8 cellular contexts compared by ENCODE assay signal in the genomic region with DNA sequence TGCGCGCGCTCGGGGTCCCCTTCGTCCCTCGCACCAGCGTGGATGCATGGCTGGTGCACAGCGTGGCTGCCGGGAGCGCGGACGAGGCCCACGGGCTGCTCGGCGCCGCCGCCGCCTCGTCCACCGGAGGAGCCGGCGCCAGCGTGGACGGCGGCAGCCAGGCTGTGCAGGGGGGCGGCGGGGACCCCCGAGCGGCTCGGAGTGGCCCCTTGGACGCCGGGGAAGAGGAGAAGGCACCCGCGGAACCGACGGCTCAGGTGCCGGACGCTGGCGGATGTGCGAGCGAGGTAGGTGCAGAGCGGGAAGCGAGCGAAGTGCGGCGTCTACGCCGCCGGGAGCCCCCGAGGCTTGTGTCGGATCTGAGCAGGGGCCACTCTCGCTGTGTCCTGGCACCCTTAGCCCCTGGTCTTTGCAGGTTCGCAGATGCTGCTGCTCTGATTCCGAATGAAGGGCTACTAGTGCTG. TPM values are rescaled to one million over a fixed set of nuclear protein-coding genes. Genes with fewer than 3 reads are reported as not detected.
A peak's percentile ranks its signal among the peaks of the same experiment; 100 is the strongest.
DNase-seq lines count a peak whose midpoint lies in the region; ATAC-seq, FAIRE-seq and TF ChIP-seq lines count a peak whose summit lies in the region.
"Not testable (repeated sequence)": the region's sequence is repeated elsewhere in the genome, so short reads cannot be mapped to it uniquely, and the experiment has no call there.

No MANE protein-coding gene starts in this region.

- not testable (repeated sequence) for FAIRE-seq in endothelial cell of umbilical vein (lab: Jason Lieb, UNC)

- peak overlapping the region; percentile 73 to 98 (median 97) for H3K4me2 ChIP-seq in BLaER1 treated with 17β-estradiol and CSF1 and Interleukin-3, amounts not matched to agents 10 nM and 100 nM
- H3K4me2 ChIP-seq in OCI-LY3 (ENCODE audit: low read length) (peak overlapping the region; percentile 93), endothelial cell of umbilical vein (ENCODE audit: insufficient read depth, low read length) (peak overlapping the region; percentile 76)

- DNase-seq in activated T-helper 1 cell treated with anti-CD3 and anti-CD28 coated beads, Interleukin-12 subunit alpha, Interleukin-12 subunit beta, Interleukin-2, Interleukin-4 antibody, amounts not matched to agents 30 ng/mL and 10 ng/mL and 1 ng/mL, durations not matched to agents 14 hours and 24 hours and 36 hours (ENCODE audit: low spot score) = peak; percentile 31
- not testable (repeated sequence) for DNase-seq in endothelial cell of umbilical vein (ENCODE audit: low read depth, low spot score)
- peak; percentile 21 to 47 for DNase-seq in memory B cell (ENCODE audit: low spot score in 2 of 2)
- peak; percentile 33 for DNase-seq in stimulated activated CD4-positive, alpha-beta T cell treated with anti-CD3 and anti-CD28 coated beads, Interleukin-12 subunit alpha, Interleukin-12 subunit beta, amount 100 ng/mL, for 4 hours

- not testable (repeated sequence) for H2AFZ ChIP-seq in OCI-LY3 (ENCODE audit: low read depth, low read length)
- H2AFZ ChIP-seq in endothelial cell of umbilical vein (ENCODE audit: low read depth, low read length) = peak overlapping the region; percentile 98

- H3K9me3 Mint-ChIP-seq in activated T-helper 1 cell treated with anti-CD3 and anti-CD28 coated beads, Interleukin-12 subunit alpha, Interleukin-12 subunit beta, Interleukin-2, Interleukin-4 antibody, amounts not matched to agents 30 ng/mL and 10 ng/mL and 1 ng/mL, durations not matched to agents 14 hours and 24 hours and 36 hours; memory B cell: not testable (repeated sequence)

- BruUV-seq in endothelial cell of umbilical vein (replicated peaks; lab: Mats Ljungman, UMichigan) = not testable (repeated sequence)

- H3K27ac Mint-ChIP-seq in activated T-helper 1 cell treated with anti-CD3 and anti-CD28 coated beads, Interleukin-12 subunit alpha, Interleukin-12 subunit beta, Interleukin-2, Interleukin-4 antibody, amounts not matched to agents 30 ng/mL and 10 ng/mL and 1 ng/mL, durations not matched to agents 14 hours and 24 hours and 36 hours = peak overlapping the region; percentile 97
- peak overlapping the region; percentile 86 for H3K27ac Mint-ChIP-seq in memory B cell

- H3K9me3 ChIP-seq in BLaER1 treated with 17β-estradiol and CSF1 and Interleukin-3, amounts not matched to agents 10 nM and 100 nM (replicated peaks in 1 of 11); OCI-LY3 (ENCODE audit: insufficient read depth, low read length); endothelial cell of umbilical vein (replicated peaks; ENCODE audit: control insufficient read depth, insufficient read depth, low read length): not testable (repeated sequence)

- dilution Hi-C loops in endothelial cell of umbilical vein (cut with MboI; ENCODE audit: extremely low pct_ligation_motif_present, low sequenced_read_pairs) = not testable (repeated sequence)

- intact Hi-C loops in activated T-helper 1 cell treated with anti-CD3 and anti-CD28 coated beads, Interleukin-12 subunit alpha, Interleukin-12 subunit beta, Interleukin-2, Interleukin-4 antibody, amounts not matched to agents 30 ng/mL and 10 ng/mL and 1 ng/mL, durations not matched to agents 14 hours and 24 hours and 36 hours (cut with micrococcal nuclease) = loop anchor here (1.0 to 10.0 kb wide), 9 partner anchors 14 to 1882 kb away; a partner anchor contains a TSS
- intact Hi-C loops in endothelial cell of umbilical vein (cut with micrococcal nuclease) = loop anchor here (2.0 to 10.0 kb wide), 7 partner anchors 52 to 962 kb away; no protein-coding TSS in a partner anchor

- H3K27me3 Mint-ChIP-seq in activated T-helper 1 cell treated with anti-CD3 and anti-CD28 coated beads, Interleukin-12 subunit alpha, Interleukin-12 subunit beta, Interleukin-2, Interleukin-4 antibody, amounts not matched to agents 30 ng/mL and 10 ng/mL and 1 ng/mL, durations not matched to agents 14 hours and 24 hours and 36 hours (ENCODE audit: insufficient read depth); memory B cell: not testable (repeated sequence)

- peaks cover 0 to 10% (median 0%) of the 10 kb centered on the region in 11 experiments; a peak in 1 of 22 replicates for H3K27me3 ChIP-seq in BLaER1 treated with 17β-estradiol and CSF1 and Interleukin-3, amounts not matched to agents 10 nM and 100 nM
- H3K27me3 ChIP-seq in OCI-LY3 (ENCODE audit: low read depth, low read length); endothelial cell of umbilical vein (ENCODE audit: control insufficient read depth in 2 of 2, insufficient read depth in 2 of 2, low read length in 2 of 2): not testable (repeated sequence)

- H3K4me1 Mint-ChIP-seq in activated T-helper 1 cell treated with anti-CD3 and anti-CD28 coated beads, Interleukin-12 subunit alpha, Interleukin-12 subunit beta, Interleukin-2, Interleukin-4 antibody, amounts not matched to agents 30 ng/mL and 10 ng/mL and 1 ng/mL, durations not matched to agents 14 hours and 24 hours and 36 hours (ENCODE audit: low read depth) = peaks cover 66% of the 10 kb centered on the region
- H3K4me1 Mint-ChIP-seq in memory B cell = peaks cover 36% of the 10 kb centered on the region

- TF ChIP-seq CTCF in OCI-LY3 (IDR thresholded peaks at IDR 0.05; ENCODE audit: low read depth, low read length); endothelial cell of umbilical vein (IDR thresholded peaks at IDR 0.05; ENCODE audit: extremely low read depth in 1 of 2, insufficient read depth in 1 of 2, low read depth in 1 of 2, low read length in 2 of 2): not testable (repeated sequence)

- H4K20me1 ChIP-seq in BLaER1 treated with 17β-estradiol and CSF1 and Interleukin-3, amounts not matched to agents 10 nM and 100 nM; OCI-LY3 (ENCODE audit: insufficient read depth, low read length); endothelial cell of umbilical vein (replicated peaks; ENCODE audit: control insufficient read depth, extremely low read depth, insufficient read depth, low read length): not testable (repeated sequence)

- H3K4me1 ChIP-seq in BLaER1 treated with 17β-estradiol and CSF1 and Interleukin-3, amounts not matched to agents 10 nM and 100 nM = peaks cover 59 to 65% (median 62%) of the 10 kb centered on the region in 10 experiments
- H3K4me1 ChIP-seq in OCI-LY3 (ENCODE audit: low read length) (peaks cover 45% of the 10 kb centered on the region), endothelial cell of umbilical vein (ENCODE audit: control insufficient read depth, extremely low read depth, insufficient read depth, low read length) (peaks cover 51% of the 10 kb centered on the region)

- ATAC-seq in GM19328 (IDR thresholded peaks at IDR 0.05; ENCODE audit: unreplicated experiment) (peak; percentile 7), HG02973 (IDR thresholded peaks at IDR 0.05; ENCODE audit: unreplicated experiment) (peak; percentile 14), memory B cell (ENCODE audit: low read depth) (peak; percentile 15)

- H3K36me3 ChIP-seq in BLaER1 treated with 17β-estradiol and CSF1 and Interleukin-3, amounts not matched to agents 10 nM and 100 nM; OCI-LY3 (replicated peaks; ENCODE audit: low read depth, low read length); endothelial cell of umbilical vein (ENCODE audit: control insufficient read depth in 2 of 2, extremely low read depth in 1 of 2, insufficient read depth in 2 of 2, low read length in 2 of 2): not testable (repeated sequence)

- H3K9me1 ChIP-seq in endothelial cell of umbilical vein (replicated peaks; ENCODE audit: control insufficient read depth, extremely low read depth, insufficient read depth, low read length) = not testable (repeated sequence)

- H3K36me3 Mint-ChIP-seq in activated T-helper 1 cell treated with anti-CD3 and anti-CD28 coated beads, Interleukin-12 subunit alpha, Interleukin-12 subunit beta, Interleukin-2, Interleukin-4 antibody, amounts not matched to agents 30 ng/mL and 10 ng/mL and 1 ng/mL, durations not matched to agents 14 hours and 24 hours and 36 hours (ENCODE audit: low read depth) = peaks cover 11% of the 10 kb centered on the region
- H3K36me3 Mint-ChIP-seq in memory B cell = not testable (repeated sequence)

- not testable (repeated sequence) for TF ChIP-seq POLR2A in endothelial cell of umbilical vein (IDR thresholded peaks at IDR 0.05; ENCODE audit: low read depth, low read length)

- H3K4me3 ChIP-seq in BLaER1 treated with 17β-estradiol and CSF1 and Interleukin-3, amounts not matched to agents 10 nM and 100 nM = peak overlapping the region; percentile 79 to 93 (median 88)
- peak overlapping the region; percentile 81 for H3K4me3 ChIP-seq in OCI-LY3 (ENCODE audit: low read length)
- H3K4me3 ChIP-seq in endothelial cell of umbilical vein (replicated peaks in 1 of 3; ENCODE audit: insufficient read depth in 1 of 3, low read depth in 1 of 3, low read length in 3 of 3) = peak overlapping the region; percentile 42 to 71 (median 68)

- POLR2A ChIA-PET in endothelial cell of umbilical vein (lab: Charles Lee) = interaction anchor here (1.2 kb wide), 1 partner anchor 49 kb away, joined by 7 read pairs; a partner anchor contains a TSS

- H3K79me2 ChIP-seq in OCI-LY3 (ENCODE audit: low read length) (peaks cover 57% of the 10 kb centered on the region), endothelial cell of umbilical vein (ENCODE audit: control insufficient read depth, insufficient read depth, low read length) (peaks cover 46% of the 10 kb centered on the region)

- H3K9ac ChIP-seq in BLaER1 treated with 17β-estradiol and CSF1 and Interleukin-3, amounts not matched to agents 10 nM and 100 nM = peak overlapping the region; percentile 77 to 90 (median 85)
- peak overlapping the region; percentile 70 for H3K9ac ChIP-seq in OCI-LY3 (ENCODE audit: low read length)
- H3K9ac ChIP-seq in endothelial cell of umbilical vein (replicated peaks; ENCODE audit: extremely low read depth, insufficient read depth, low read length) = peak overlapping the region; percentile 45

- H3K4me3 Mint-ChIP-seq in activated T-helper 1 cell treated with anti-CD3 and anti-CD28 coated beads, Interleukin-12 subunit alpha, Interleukin-12 subunit beta, Interleukin-2, Interleukin-4 antibody, amounts not matched to agents 30 ng/mL and 10 ng/mL and 1 ng/mL, durations not matched to agents 14 hours and 24 hours and 36 hours = peak overlapping the region; percentile 97
- H3K4me3 Mint-ChIP-seq in memory B cell = peak overlapping the region; percentile 89

- CTCF ChIA-PET in endothelial cell of umbilical vein (lab: Charles Lee) = interaction anchor here (0.8 to 1.7 kb wide), 9 partner anchors 9 to 217 kb away, joined by 3 to 19 read pairs (median 5); a partner anchor contains a TSS

- H3K27ac ChIP-seq in BLaER1 treated with 17β-estradiol and CSF1 and Interleukin-3, amounts not matched to agents 10 nM and 100 nM = peak overlapping the region in 8 of 11 experiments; percentile 73 to 81 (median 78); a peak in 13 of 22 replicates
- H3K27ac ChIP-seq in OCI-LY3 (ENCODE audit: low read length) = peak overlapping the region; percentile 99
- H3K27ac ChIP-seq in endothelial cell of umbilical vein (ENCODE audit: insufficient read depth, low read depth, low read length) = peak overlapping the region; percentile 92

RNA-seq across cellular contexts. Expression of a gene that starts 0.8 kb away (rescaled TPM):
- total RNA-seq in activated T-helper 1 cell treated with anti-CD3 and anti-CD28 coated beads, Interleukin-12 subunit alpha, Interleukin-12 subunit beta, Interleukin-2, Interleukin-4 antibody, amounts not matched to agents 30 ng/mL and 10 ng/mL and 1 ng/mL, durations not matched to agents 14 hours and 24 hours and 36 hours = 80.1 TPM in 2 replicates
- 28.4 and 40.2 TPM in 2 replicates for total RNA-seq in endothelial cell of umbilical vein
- polyA plus RNA-seq in endothelial cell of umbilical vein = 29.6 and 30.8 TPM in 2 replicates
- 36.1 and 37.8 TPM in 2 replicates for polyA plus RNA-seq in endothelial cell of umbilical vein (2011; cell fraction: cytosol; rRNA removed)
- 27.3 and 32.9 TPM in 2 replicates for polyA plus RNA-seq in endothelial cell of umbilical vein (2011; cell fraction: nucleus; rRNA removed)
- 42.9 and 67.1 TPM in 2 replicates for polyA plus RNA-seq in endothelial cell of umbilical vein (2012)
- 45.2 and 45.7 TPM in 2 replicates for polyA minus RNA-seq in endothelial cell of umbilical vein
- not detected for polyA minus RNA-seq in endothelial cell of umbilical vein (2011; cell fraction: cytosol; rRNA and poly(A)+ RNA removed)
- polyA minus RNA-seq in endothelial cell of umbilical vein (2011; cell fraction: nucleus; rRNA and poly(A)+ RNA removed) = 14.6 and 23.3 TPM in 2 replicates

RNA-seq across cellular contexts. Expression of a gene that starts 47.7 kb away (rescaled TPM):
- 821 and 823 TPM in 2 replicates for total RNA-seq in activated T-helper 1 cell treated with anti-CD3 and anti-CD28 coated beads, Interleukin-12 subunit alpha, Interleukin-12 subunit beta, Interleukin-2, Interleukin-4 antibody, amounts not matched to agents 30 ng/mL and 10 ng/mL and 1 ng/mL, durations not matched to agents 14 hours and 24 hours and 36 hours
- 703 and 717 TPM in 2 replicates for total RNA-seq in endothelial cell of umbilical vein
- polyA plus RNA-seq in endothelial cell of umbilical vein = 104 and 198 TPM in 2 replicates
- 420 and 499 TPM in 2 replicates for polyA plus RNA-seq in endothelial cell of umbilical vein (2011; cell fraction: cytosol; rRNA removed)
- polyA plus RNA-seq in endothelial cell of umbilical vein (2011; cell fraction: nucleus; rRNA removed) = 496 and 792 TPM in 2 replicates
- polyA plus RNA-seq in endothelial cell of umbilical vein (2012) = 674 and 1,097 TPM in 2 replicates
- polyA minus RNA-seq in endothelial cell of umbilical vein = 165 and 169 TPM in 2 replicates
- polyA minus RNA-seq in endothelial cell of umbilical vein (2011; cell fraction: cytosol; rRNA and poly(A)+ RNA removed) = 207 TPM
- 209 and 233 TPM in 2 replicates for polyA minus RNA-seq in endothelial cell of umbilical vein (2011; cell fraction: nucleus; rRNA and poly(A)+ RNA removed)

RNA-seq across cellular contexts. Expression of a gene that starts 48.7 kb away (rescaled TPM):
- total RNA-seq in activated T-helper 1 cell treated with anti-CD3 and anti-CD28 coated beads, Interleukin-12 subunit alpha, Interleukin-12 subunit beta, Interleukin-2, Interleukin-4 antibody, amounts not matched to agents 30 ng/mL and 10 ng/mL and 1 ng/mL, durations not matched to agents 14 hours and 24 hours and 36 hours = 284 and 298 TPM in 2 replicates
- 184 and 200 TPM in 2 replicates for total RNA-seq in endothelial cell of umbilical vein
- 41.7 and 47.5 TPM in 2 replicates for polyA plus RNA-seq in endothelial cell of umbilical vein
- 86.6 and 94.2 TPM in 2 replicates for polyA plus RNA-seq in endothelial cell of umbilical vein (2011; cell fraction: cytosol; rRNA removed)
- 78.8 and 112 TPM in 2 replicates for polyA plus RNA-seq in endothelial cell of umbilical vein (2011; cell fraction: nucleus; rRNA removed)
- 119 and 202 TPM in 2 replicates for polyA plus RNA-seq in endothelial cell of umbilical vein (2012)
- 22.8 and 24.5 TPM in 2 replicates for polyA minus RNA-seq in endothelial cell of umbilical vein
- 44.4 TPM for polyA minus RNA-seq in endothelial cell of umbilical vein (2011; cell fraction: cytosol; rRNA and poly(A)+ RNA removed)
- polyA minus RNA-seq in endothelial cell of umbilical vein (2011; cell fraction: nucleus; rRNA and poly(A)+ RNA removed) = 51.5 and 52.5 TPM in 2 replicates
